1 cellular context compared by ENCODE assay signal in the genomic region with DNA sequence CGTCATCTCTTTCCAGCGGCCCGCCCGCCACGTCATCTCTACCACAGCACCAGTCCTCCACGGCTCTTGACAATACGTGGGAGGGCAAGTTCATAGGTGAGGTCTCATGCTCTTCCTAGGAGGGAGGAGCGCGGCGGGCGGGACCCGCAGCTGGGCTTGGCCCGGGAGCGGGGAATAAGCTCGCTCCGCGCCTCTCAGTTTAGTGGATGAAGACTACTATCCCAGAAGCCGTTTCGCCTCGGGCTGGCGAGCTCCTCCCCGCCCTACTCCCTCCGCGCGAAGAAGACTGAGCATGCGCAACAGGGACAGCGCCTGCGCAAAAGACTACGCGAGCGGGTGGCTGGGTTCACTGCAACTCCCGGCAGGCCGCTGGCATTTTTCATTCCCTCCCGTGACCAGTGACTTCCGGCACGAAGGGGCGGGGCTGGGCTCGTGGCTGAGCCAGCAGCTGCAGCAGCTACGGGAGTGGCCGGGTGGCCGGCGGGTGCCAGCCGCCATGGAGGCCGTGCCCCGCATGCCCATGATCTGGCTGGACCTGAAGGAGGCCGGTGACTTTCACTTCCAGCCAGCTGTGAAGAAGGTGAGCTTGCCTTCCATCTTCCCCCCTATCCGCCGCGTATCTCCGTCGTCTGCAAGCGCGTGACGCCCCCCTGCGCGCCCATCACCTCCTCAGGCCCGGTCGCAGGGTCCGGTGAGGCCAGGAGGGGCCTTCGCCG.
TF ChIP-seq lines count a peak whose summit lies in the region.

TSS of gene PTPN23 (plus strand) at position 421 of the 716 bp plus-strand sequence. CDS start at position 497, 76 bp downstream.

TF ChIP-seq in H1, 55 proteins besides CTCF, POLR2A, EP300 and RAD21:
- no peak for TF ChIP-seq SIRT6 (IDR thresholded peaks at IDR 0.05; ENCODE audit: low read length)
- no peak for TF ChIP-seq BCL11A (IDR thresholded peaks at IDR 0.05; ENCODE audit: low read depth in 2 of 2, low read length in 2 of 2)
- TF ChIP-seq NANOG (IDR thresholded peaks at IDR 0.05; ENCODE audit: insufficient read depth, low read depth, low read length, poor library complexity, severe bottlenecking): no peak
- no peak for TF ChIP-seq RFX5 (IDR thresholded peaks at IDR 0.05; ENCODE audit: borderline replicate concordance, low read depth, low read length)
- no peak for TF ChIP-seq JUND (IDR thresholded peaks at IDR 0.05; ENCODE audit: low read length)
- TF ChIP-seq, protein P1, sequence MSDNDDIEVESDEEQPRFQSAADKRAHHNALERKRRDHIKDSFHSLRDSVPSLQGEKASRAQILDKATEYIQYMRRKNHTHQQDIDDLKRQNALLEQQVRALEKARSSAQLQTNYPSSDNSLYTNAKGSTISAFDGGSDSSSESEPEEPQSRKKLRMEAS (IDR thresholded peaks at IDR 0.05): peak; percentile 31
- TF ChIP-seq, protein P2, sequence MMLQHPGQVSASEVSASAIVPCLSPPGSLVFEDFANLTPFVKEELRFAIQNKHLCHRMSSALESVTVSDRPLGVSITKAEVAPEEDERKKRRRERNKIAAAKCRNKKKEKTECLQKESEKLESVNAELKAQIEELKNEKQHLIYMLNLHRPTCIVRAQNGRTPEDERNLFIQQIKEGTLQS (IDR thresholded peaks at IDR 0.05; ENCODE audit: insufficient read depth, low read depth, low read length): 0 out of 2 replicates have a peak, but pooled peaks have one; percentile 35
- TF ChIP-seq TAF1 (IDR thresholded peaks at IDR 0.05; ENCODE audit: low read depth, low read length): peak; percentile 75
- TF ChIP-seq SP2 (IDR thresholded peaks at IDR 0.05; ENCODE audit: low read length): no peak
- peak; percentile 19 for TF ChIP-seq KDM4A (IDR thresholded peaks at IDR 0.05; ENCODE audit: low read depth, low read length, severe bottlenecking)
- no peak for TF ChIP-seq POU5F1 (IDR thresholded peaks at IDR 0.05; ENCODE audit: low read depth, low read length)
- peak; percentile 92 for TF ChIP-seq CREB1 (IDR thresholded peaks at IDR 0.05)
- no peak for TF ChIP-seq ZNF274 (IDR thresholded peaks at IDR 0.05; ENCODE audit: borderline replicate concordance, extremely low read depth, low read length)
- TF ChIP-seq SAP30 (IDR thresholded peaks at IDR 0.05; ENCODE audit: insufficient read depth, insufficient replicate concordance, low read length): no peak
- no peak for TF ChIP-seq KDM1A (IDR thresholded peaks at IDR 0.05; ENCODE audit: borderline replicate concordance, low read length)
- no peak for TF ChIP-seq CHD1 (IDR thresholded peaks at IDR 0.05; ENCODE audit: low read depth, low read length)
- TF ChIP-seq JUN (IDR thresholded peaks at IDR 0.05; ENCODE audit: low read depth, low read length): no peak
- TF ChIP-seq CBX8 (IDR thresholded peaks at IDR 0.05; ENCODE audit: borderline replicate concordance, low read depth, low read length): no peak
- TF ChIP-seq SP1 (IDR thresholded peaks at IDR 0.05; ENCODE audit: low read depth, low read length): no peak
- peak; percentile 24; the same call in 1 of the 2 replicates for TF ChIP-seq SIX5 (IDR thresholded peaks at IDR 0.05; ENCODE audit: low read depth, low read length)
- TF ChIP-seq HDAC2 (IDR thresholded peaks at IDR 0.05; ENCODE audit: borderline replicate concordance in 1 of 2, low read depth in 2 of 2, low read length in 2 of 2): peak; percentile 40 to 90; a peak in 1 of 4 replicates
- no peak for TF ChIP-seq CBX5 (IDR thresholded peaks at IDR 0.05; ENCODE audit: low read depth, low read length)
- peak; percentile 26 to 77; a peak in 2 of 4 replicates for TF ChIP-seq SIN3A (conservative IDR thresholded peaks at IDR 0.05 in 1 of 2, IDR thresholded peaks at IDR 0.05 in 1 of 2; ENCODE audit: low read depth in 1 of 2, low read length in 2 of 2)
- TF ChIP-seq EGR1 (IDR thresholded peaks at IDR 0.05; ENCODE audit: borderline replicate concordance, low read depth, low read length): no peak
- TF ChIP-seq ATF2 (IDR thresholded peaks at IDR 0.05; ENCODE audit: low read length): no peak
- 0 out of 2 replicates have a peak, but pooled peaks have one; percentile 18 for TF ChIP-seq TCF12 (IDR thresholded peaks at IDR 0.05; ENCODE audit: low read depth, low read length)
- TF ChIP-seq RXRA (IDR thresholded peaks at IDR 0.05; ENCODE audit: insufficient read depth, low read depth, low read length): no peak
- TF ChIP-seq HDAC6 (IDR thresholded peaks at IDR 0.05; ENCODE audit: low read depth, low read length): no peak
- TF ChIP-seq, protein P3, sequence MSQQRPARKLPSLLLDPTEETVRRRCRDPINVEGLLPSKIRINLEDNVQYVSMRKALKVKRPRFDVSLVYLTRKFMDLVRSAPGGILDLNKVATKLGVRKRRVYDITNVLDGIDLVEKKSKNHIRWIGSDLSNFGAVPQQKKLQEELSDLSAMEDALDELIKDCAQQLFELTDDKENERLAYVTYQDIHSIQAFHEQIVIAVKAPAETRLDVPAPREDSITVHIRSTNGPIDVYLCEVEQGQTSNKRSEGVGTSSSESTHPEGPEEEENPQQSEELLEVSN (IDR thresholded peaks at IDR 0.05): peak; percentile 39; the same call in 1 of the 2 replicates
- TF ChIP-seq BRCA1 (IDR thresholded peaks at IDR 0.05; ENCODE audit: low read depth, low read length): no peak
- peak; percentile 82 for TF ChIP-seq POLR2AphosphoS5 (IDR thresholded peaks at IDR 0.05; ENCODE audit: low read depth, low read length)
- TF ChIP-seq ASH2L (IDR thresholded peaks at IDR 0.05; ENCODE audit: low read length): no peak
- no peak for TF ChIP-seq SRF (IDR thresholded peaks at IDR 0.05; ENCODE audit: low read depth, low read length)
- TF ChIP-seq SUZ12 (IDR thresholded peaks at IDR 0.05; ENCODE audit: low read length): no peak
- TF ChIP-seq NRF1 (IDR thresholded peaks at IDR 0.05; ENCODE audit: low read depth, low read length): peak; percentile 84
- TF ChIP-seq RNF2 (IDR thresholded peaks at IDR 0.05; ENCODE audit: borderline replicate concordance, low read depth, low read length, missing control alignments, poor library complexity, severe bottlenecking): no peak
- no peak for TF ChIP-seq FOSL1 (IDR thresholded peaks at IDR 0.05; ENCODE audit: insufficient read depth, low read depth, low read length)
- TF ChIP-seq PHF8 (conservative IDR thresholded peaks at IDR 0.05; ENCODE audit: low read depth, low read length): peak; percentile 93
- TF ChIP-seq BACH1 (IDR thresholded peaks at IDR 0.05; ENCODE audit: low read length): peak; percentile 70; the same call in 1 of the 2 replicates
- no peak for TF ChIP-seq SP4 (IDR thresholded peaks at IDR 0.05; ENCODE audit: low read length)
- TF ChIP-seq TEAD4 (IDR thresholded peaks at IDR 0.05; ENCODE audit: low read depth, low read length): peak; percentile 77
- no peak for TF ChIP-seq GTF2F1 (IDR thresholded peaks at IDR 0.05; ENCODE audit: borderline replicate concordance, low read depth, low read length)
- TF ChIP-seq CEBPB (IDR thresholded peaks at IDR 0.05; ENCODE audit: low read depth, low read length): no peak
- no peak; the same call in 1 of the 2 replicates for TF ChIP-seq GABPA (IDR thresholded peaks at IDR 0.05; ENCODE audit: borderline replicate concordance, insufficient read depth, low read length)
- TF ChIP-seq YY1 (IDR thresholded peaks at IDR 0.05; ENCODE audit: low read depth, low read length): peak; percentile 74; the same call in 1 of the 2 replicates
- TF ChIP-seq TBP (IDR thresholded peaks at IDR 0.05; ENCODE audit: low read depth, low read length): no peak; the same call in 1 of the 2 replicates
- TF ChIP-seq CTBP2 (IDR thresholded peaks at IDR 0.05; ENCODE audit: borderline replicate concordance, insufficient read depth, insufficient read length, low read length): no peak
- TF ChIP-seq, protein P4, sequence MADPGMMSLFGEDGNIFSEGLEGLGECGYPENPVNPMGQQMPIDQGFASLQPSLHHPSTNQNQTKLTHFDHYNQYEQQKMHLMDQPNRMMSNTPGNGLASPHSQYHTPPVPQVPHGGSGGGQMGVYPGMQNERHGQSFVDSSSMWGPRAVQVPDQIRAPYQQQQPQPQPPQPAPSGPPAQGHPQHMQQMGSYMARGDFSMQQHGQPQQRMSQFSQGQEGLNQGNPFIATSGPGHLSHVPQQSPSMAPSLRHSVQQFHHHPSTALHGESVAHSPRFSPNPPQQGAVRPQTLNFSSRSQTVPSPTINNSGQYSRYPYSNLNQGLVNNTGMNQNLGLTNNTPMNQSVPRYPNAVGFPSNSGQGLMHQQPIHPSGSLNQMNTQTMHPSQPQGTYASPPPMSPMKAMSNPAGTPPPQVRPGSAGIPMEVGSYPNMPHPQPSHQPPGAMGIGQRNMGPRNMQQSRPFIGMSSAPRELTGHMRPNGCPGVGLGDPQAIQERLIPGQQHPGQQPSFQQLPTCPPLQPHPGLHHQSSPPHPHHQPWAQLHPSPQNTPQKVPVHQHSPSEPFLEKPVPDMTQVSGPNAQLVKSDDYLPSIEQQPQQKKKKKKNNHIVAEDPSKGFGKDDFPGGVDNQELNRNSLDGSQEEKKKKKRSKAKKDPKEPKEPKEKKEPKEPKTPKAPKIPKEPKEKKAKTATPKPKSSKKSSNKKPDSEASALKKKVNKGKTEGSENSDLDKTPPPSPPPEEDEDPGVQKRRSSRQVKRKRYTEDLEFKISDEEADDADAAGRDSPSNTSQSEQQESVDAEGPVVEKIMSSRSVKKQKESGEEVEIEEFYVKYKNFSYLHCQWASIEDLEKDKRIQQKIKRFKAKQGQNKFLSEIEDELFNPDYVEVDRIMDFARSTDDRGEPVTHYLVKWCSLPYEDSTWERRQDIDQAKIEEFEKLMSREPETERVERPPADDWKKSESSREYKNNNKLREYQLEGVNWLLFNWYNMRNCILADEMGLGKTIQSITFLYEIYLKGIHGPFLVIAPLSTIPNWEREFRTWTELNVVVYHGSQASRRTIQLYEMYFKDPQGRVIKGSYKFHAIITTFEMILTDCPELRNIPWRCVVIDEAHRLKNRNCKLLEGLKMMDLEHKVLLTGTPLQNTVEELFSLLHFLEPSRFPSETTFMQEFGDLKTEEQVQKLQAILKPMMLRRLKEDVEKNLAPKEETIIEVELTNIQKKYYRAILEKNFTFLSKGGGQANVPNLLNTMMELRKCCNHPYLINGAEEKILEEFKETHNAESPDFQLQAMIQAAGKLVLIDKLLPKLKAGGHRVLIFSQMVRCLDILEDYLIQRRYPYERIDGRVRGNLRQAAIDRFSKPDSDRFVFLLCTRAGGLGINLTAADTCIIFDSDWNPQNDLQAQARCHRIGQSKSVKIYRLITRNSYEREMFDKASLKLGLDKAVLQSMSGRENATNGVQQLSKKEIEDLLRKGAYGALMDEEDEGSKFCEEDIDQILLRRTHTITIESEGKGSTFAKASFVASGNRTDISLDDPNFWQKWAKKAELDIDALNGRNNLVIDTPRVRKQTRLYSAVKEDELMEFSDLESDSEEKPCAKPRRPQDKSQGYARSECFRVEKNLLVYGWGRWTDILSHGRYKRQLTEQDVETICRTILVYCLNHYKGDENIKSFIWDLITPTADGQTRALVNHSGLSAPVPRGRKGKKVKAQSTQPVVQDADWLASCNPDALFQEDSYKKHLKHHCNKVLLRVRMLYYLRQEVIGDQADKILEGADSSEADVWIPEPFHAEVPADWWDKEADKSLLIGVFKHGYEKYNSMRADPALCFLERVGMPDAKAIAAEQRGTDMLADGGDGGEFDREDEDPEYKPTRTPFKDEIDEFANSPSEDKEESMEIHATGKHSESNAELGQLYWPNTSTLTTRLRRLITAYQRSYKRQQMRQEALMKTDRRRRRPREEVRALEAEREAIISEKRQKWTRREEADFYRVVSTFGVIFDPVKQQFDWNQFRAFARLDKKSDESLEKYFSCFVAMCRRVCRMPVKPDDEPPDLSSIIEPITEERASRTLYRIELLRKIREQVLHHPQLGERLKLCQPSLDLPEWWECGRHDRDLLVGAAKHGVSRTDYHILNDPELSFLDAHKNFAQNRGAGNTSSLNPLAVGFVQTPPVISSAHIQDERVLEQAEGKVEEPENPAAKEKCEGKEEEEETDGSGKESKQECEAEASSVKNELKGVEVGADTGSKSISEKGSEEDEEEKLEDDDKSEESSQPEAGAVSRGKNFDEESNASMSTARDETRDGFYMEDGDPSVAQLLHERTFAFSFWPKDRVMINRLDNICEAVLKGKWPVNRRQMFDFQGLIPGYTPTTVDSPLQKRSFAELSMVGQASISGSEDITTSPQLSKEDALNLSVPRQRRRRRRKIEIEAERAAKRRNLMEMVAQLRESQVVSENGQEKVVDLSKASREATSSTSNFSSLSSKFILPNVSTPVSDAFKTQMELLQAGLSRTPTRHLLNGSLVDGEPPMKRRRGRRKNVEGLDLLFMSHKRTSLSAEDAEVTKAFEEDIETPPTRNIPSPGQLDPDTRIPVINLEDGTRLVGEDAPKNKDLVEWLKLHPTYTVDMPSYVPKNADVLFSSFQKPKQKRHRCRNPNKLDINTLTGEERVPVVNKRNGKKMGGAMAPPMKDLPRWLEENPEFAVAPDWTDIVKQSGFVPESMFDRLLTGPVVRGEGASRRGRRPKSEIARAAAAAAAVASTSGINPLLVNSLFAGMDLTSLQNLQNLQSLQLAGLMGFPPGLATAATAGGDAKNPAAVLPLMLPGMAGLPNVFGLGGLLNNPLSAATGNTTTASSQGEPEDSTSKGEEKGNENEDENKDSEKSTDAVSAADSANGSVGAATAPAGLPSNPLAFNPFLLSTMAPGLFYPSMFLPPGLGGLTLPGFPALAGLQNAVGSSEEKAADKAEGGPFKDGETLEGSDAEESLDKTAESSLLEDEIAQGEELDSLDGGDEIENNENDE (IDR thresholded peaks at IDR 0.05; ENCODE audit: insufficient replicate concordance, low read length): no peak
- no peak for TF ChIP-seq EZH2 (IDR thresholded peaks at IDR 0.05; ENCODE audit: low read depth, low read length, severe bottlenecking)
- TF ChIP-seq RBBP5 (IDR thresholded peaks at IDR 0.05; ENCODE audit: borderline replicate concordance, low read depth, low read length): no peak
- peak; percentile 67 for TF ChIP-seq USF2 (IDR thresholded peaks at IDR 0.05; ENCODE audit: low read length)
- TF ChIP-seq MAFK (IDR thresholded peaks at IDR 0.05; ENCODE audit: low read depth, low read length): no peak
- peak; percentile 55 for TF ChIP-seq TAF7 (optimal IDR thresholded peaks at IDR 0.05; ENCODE audit: borderline replicate concordance, low read depth, low read length)
- TF ChIP-seq KDM5A (IDR thresholded peaks at IDR 0.05; ENCODE audit: low read length): no peak
- no peak for TF ChIP-seq CHD2 (IDR thresholded peaks at IDR 0.05; ENCODE audit: low read length)
